ENCODE assay signal across 14 cellular contexts in genomic region chr10:59036311-59037017, GRCh38.
DNase-seq lines count a peak whose midpoint lies in the region; ATAC-seq, FAIRE-seq and TF ChIP-seq lines count a peak whose summit lies in the region.
"Had no signal": no experiment of that assay in that cellular context is flagged by ENCODE, and none has a peak within 500 bp of the region (broad histone marks: within the 10 kb centered on the region; RNA-seq: fewer than 3 reads in every experiment).

No MANE protein-coding gene starts in this region.

- H3K9me3 Mint-ChIP-seq in endothelial cell (ENCODE audit: unreplicated experiment) = no peaks in the 10 kb centered on the region

- WGBS in pancreas, 2 donors = 41 to 46% methylated on average over 3 of the region's 3 CpGs

- no peak overlapping the region for H3K4me3 Mint-ChIP-seq in endothelial cell (ENCODE audit: unreplicated experiment)

- no peaks in the 10 kb centered on the region for H3K4me1 Mint-ChIP-seq in endothelial cell (ENCODE audit: unreplicated experiment)

- intact Hi-C loops in pancreas (cut with DNase I) = no loop called here

- no peaks in the 10 kb centered on the region for H3K27me3 ChIP-seq in pancreas
- H3K27me3 ChIP-seq: MG63 had no signal

- peaks cover 4 to 18% (median 14%) of the 10 kb centered on the region in 3 donors for H3K4me1 ChIP-seq in pancreas
- H3K4me1 ChIP-seq: HAP-1 had no signal

- H3K27ac Mint-ChIP-seq in endothelial cell (ENCODE audit: unreplicated experiment) = no peak overlapping the region

- FAIRE-seq in pancreas (lab: Jason Lieb, UNC) = no peak
- FAIRE-seq: bronchial epithelial cell had no signal

- H3K27me3 Mint-ChIP-seq in endothelial cell (ENCODE audit: unreplicated experiment) = peaks cover 3% of the 10 kb centered on the region

- H3K36me3 ChIP-seq in pancreas = no peaks in the 10 kb centered on the region
- H3K36me3 ChIP-seq: HAP-1, MG63 had no signal

- H3K4me3 ChIP-seq in pancreas = no peak overlapping the region
- H3K4me3 ChIP-seq in coronary artery = no peak overlapping the region
- H3K4me3 ChIP-seq: HAP-1, lung, MG63 had no signal

- ATAC-seq in HG02571 (IDR thresholded peaks at IDR 0.05; ENCODE audit: unreplicated experiment) = peak; percentile 99
- ATAC-seq in HG03378 (IDR thresholded peaks at IDR 0.05; ENCODE audit: unreplicated experiment) = peak; percentile 99
- ATAC-seq in pancreas = peak; percentile 38 to 89 (median 82)

- peak overlapping the region in 3 of 4 donors; percentile 30 to 35 (median 32) for H3K27ac ChIP-seq in pancreas
- no peak overlapping the region for H3K27ac ChIP-seq in coronary artery

- DNase-seq in GM19238 (ENCODE audit: insufficient read length, low spot score) (peak; percentile 5), pancreas (no peak), DMS79 treated with DMSO at 0.1 percent for 48 hours (lab: John Stamatoyannopoulos, UW) (no peak), endothelial cell (ENCODE audit: low spot score) (no peak), coronary artery (ENCODE audit: low spot score) (no peak)
- DNase-seq: activated CD8-positive, alpha-beta memory T cell treated with anti-CD3 and anti-CD28 coated beads, Interleukin-2, amount 50 U/mL, for 4 hours; MG63; stimulated activated CD8-positive, alpha-beta memory T cell treated with anti-CD3 and anti-CD28 coated beads, Interleukin-4, amount 100 ng/mL, for 48 hours; SW 1271 had no signal

- no peaks in the 10 kb centered on the region for H3K9me3 ChIP-seq in pancreas
- H3K9me3 ChIP-seq: HAP-1, MG63 had no signal

- TF ChIP-seq CTCF in pancreas (IDR thresholded peaks at IDR 0.05) (no peak), endothelial cell (IDR thresholded peaks at IDR 0.05; ENCODE audit: unreplicated experiment) (no peak), coronary artery (IDR thresholded peaks at IDR 0.05) (no peak)

- no peaks in the 10 kb centered on the region for H3K36me3 Mint-ChIP-seq in endothelial cell (ENCODE audit: low read depth, unreplicated experiment)

Comparison
In these comparisons a context has a peak if more than half of its experiments do, and no peak if none do; other contexts are left out.
1. H3K27ac ChIP-seq: peak in pancreas (3 of 4); none in coronary artery (0 of 2).
2. Peak in every context shown above with its lines, with median percentiles within 50 percentile points of each other: ATAC-seq.